ENCODE assay signal across 7 cellular contexts in the genomic region with DNA sequence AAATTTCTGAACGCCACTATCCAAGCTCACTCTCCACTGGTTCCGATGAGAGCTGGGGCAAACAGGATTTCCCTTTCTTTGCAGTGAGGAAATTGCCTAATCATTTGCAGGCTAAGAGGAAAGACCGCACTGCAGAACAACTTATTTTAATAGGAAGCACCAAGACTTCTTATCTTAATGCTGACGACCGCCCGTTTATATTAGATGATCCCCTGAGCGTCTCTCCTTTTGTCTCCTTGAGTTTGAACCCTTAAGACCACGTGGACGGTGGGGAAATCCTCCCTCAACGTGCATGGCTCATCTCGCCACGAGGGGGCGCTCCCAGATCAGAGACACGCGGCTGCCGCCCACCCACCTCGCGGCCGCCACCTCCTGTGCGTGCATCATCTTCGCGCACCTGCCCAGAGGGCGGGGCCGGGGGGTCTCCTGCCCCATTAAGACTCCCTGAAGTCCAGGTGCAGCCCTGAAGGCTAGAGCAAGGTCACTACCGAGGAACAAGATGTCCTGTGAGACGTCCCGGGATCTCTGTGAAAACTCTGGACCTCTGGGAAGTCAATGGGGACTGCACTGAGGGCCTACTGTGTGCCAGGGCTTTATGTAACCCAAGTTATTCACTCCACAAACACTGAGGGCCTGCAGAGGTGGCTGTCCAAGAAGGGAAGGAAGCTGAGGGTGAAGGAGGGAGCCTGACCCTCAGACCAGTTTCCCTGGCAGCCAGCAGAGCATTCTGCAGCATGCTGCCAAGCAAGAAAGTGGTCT. TPM values are rescaled to one million over a fixed set of nuclear protein-coding genes. Genes with fewer than 3 reads are reported as not detected.
A peak's percentile ranks its signal among the peaks of the same experiment; 100 is the strongest.
DNase-seq lines count a peak whose midpoint lies in the region; ATAC-seq and TF ChIP-seq lines count a peak whose summit lies in the region.

No MANE protein-coding gene starts in this region.

- H3K9me3 Mint-ChIP-seq in activated naive CD8-positive, alpha-beta T cell treated with anti-CD3 and anti-CD28 coated beads, Interleukin-2, amount 10 ng/mL, durations not matched to agents 7 days and 5 days: no peaks in the 10 kb centered on the region

- POLR2A ChIA-PET in activated naive CD8-positive, alpha-beta T cell treated with anti-CD3 and anti-CD28 coated beads, Interleukin-2, amount 10 ng/mL, durations not matched to agents 7 days and 5 days (lab: Charles Lee): no interaction called here

- H3K9me2 ChIP-seq in MM.1S (replicated peaks; ENCODE audit: insufficient read depth, low read length): no peaks in the 10 kb centered on the region

- peak overlapping the region; percentile 56 for H3K4me3 ChIP-seq in MM.1S (ENCODE audit: low read length)
- peak overlapping the region in 4 of 10 donors; percentile 5 to 22 (median 13) for H3K4me3 ChIP-seq in heart right ventricle
- H3K4me3 ChIP-seq in psoas muscle: peak overlapping the region; percentile 39
- H3K4me3 ChIP-seq in uterus: no peak overlapping the region

- H3K27ac Mint-ChIP-seq in activated naive CD8-positive, alpha-beta T cell treated with anti-CD3 and anti-CD28 coated beads, Interleukin-2, amount 10 ng/mL, durations not matched to agents 7 days and 5 days: no peak overlapping the region

- peak overlapping the region; percentile 41; the same call in 1 of the 2 replicates for H3K9ac ChIP-seq in MM.1S (ENCODE audit: low read length)

- H3K27ac ChIP-seq in MM.1S (ENCODE audit: low read length) (no peak overlapping the region), heart right ventricle (peak overlapping the region in 2 of 10 donors; percentile 16 to 69), psoas muscle (no peak overlapping the region), uterus (no peak overlapping the region)

- in situ Hi-C loops in GM13976 (cut with MboI; ENCODE audit: low sequenced_read_pairs, unreplicated experiment): no loop called here

- no peak for TF ChIP-seq POLR2A in uterus (IDR thresholded peaks at IDR 0.05)

- no peaks in the 10 kb centered on the region; the same call in 1 of the 2 replicates for H3K4me1 ChIP-seq in MM.1S (ENCODE audit: low read length)
- peaks cover 0 to 26% (median 10%) of the 10 kb centered on the region in 9 donors for H3K4me1 ChIP-seq in heart right ventricle
- H3K4me1 ChIP-seq in psoas muscle: peaks cover 7% of the 10 kb centered on the region
- H3K4me1 ChIP-seq in uterus: no peaks in the 10 kb centered on the region

- H3K9me3 ChIP-seq in MM.1S (replicated peaks; ENCODE audit: insufficient read depth, low read length): no peaks in the 10 kb centered on the region
- H3K9me3 ChIP-seq in heart right ventricle: no peaks in the 10 kb centered on the region
- H3K9me3 ChIP-seq in psoas muscle: no peaks in the 10 kb centered on the region
- no peaks in the 10 kb centered on the region for H3K9me3 ChIP-seq in uterus

- ATAC-seq in activated naive CD8-positive, alpha-beta T cell treated with anti-CD3 and anti-CD28 coated beads, Interleukin-2, amount 10 ng/mL, durations not matched to agents 7 days and 5 days (ENCODE audit: low read depth): peak; percentile 73
- ATAC-seq in heart right ventricle (peak; percentile 72 to 90 (median 80)), psoas muscle (peak; percentile 79 to 98 (median 90))

- peaks cover 31% of the 10 kb centered on the region for H3K27me3 Mint-ChIP-seq in activated naive CD8-positive, alpha-beta T cell treated with anti-CD3 and anti-CD28 coated beads, Interleukin-2, amount 10 ng/mL, durations not matched to agents 7 days and 5 days

- intact Hi-C loops in heart right ventricle (cut with DNase I) (loop anchor here (1.0 to 10.0 kb wide), 8 partner anchors 119 to 489 kb away; no protein-coding TSS in a partner anchor), psoas muscle (cut with DNase I) (loop anchor here (1.0 to 10.0 kb wide), 4 partner anchors 122 to 207 kb away; no protein-coding TSS in a partner anchor), uterus (cut with DNase I; ENCODE audit: low total_unique reads) (loop anchor here (5.0 kb wide), 1 partner anchor 207 kb away; no protein-coding TSS in a partner anchor)

- no peaks in the 10 kb centered on the region for H3K79me2 ChIP-seq in MM.1S (ENCODE audit: low read length)

- peak overlapping the region; percentile 94 for H2AFZ ChIP-seq in MM.1S (ENCODE audit: low read length)

- DNase-seq in GM13976 (ENCODE audit: low spot score): peak; percentile 85
- DNase-seq in MM.1S: peak; percentile 82
- peak; percentile 58 for DNase-seq in SW480 (ENCODE audit: low spot score)
- DNase-seq in activated naive CD8-positive, alpha-beta T cell treated with anti-CD3 and anti-CD28 coated beads, Interleukin-2, amount 10 ng/mL, durations not matched to agents 7 days and 5 days: peak; percentile 84
- DNase-seq in heart right ventricle: peak; percentile 71 to 75
- DNase-seq in psoas muscle: peak; percentile 79 to 86
- DNase-seq in uterus: peak; percentile 67 to 73

- WGBS in heart right ventricle, 2 donors: 4 to 5% methylated on average over 27 of the region's 27 CpGs
- 3 to 7% (median 5%) methylated on average over 27 of the region's 27 CpGs for WGBS in psoas muscle, 3 donors

- no peaks in the 10 kb centered on the region for H3K27me3 ChIP-seq in MM.1S (replicated peaks; ENCODE audit: insufficient read depth, low read length)
- H3K27me3 ChIP-seq in heart right ventricle: peaks cover 0 to 28% (median 6%) of the 10 kb centered on the region in 7 donors
- peaks cover 0 to 5% (median 0%) of the 10 kb centered on the region in 3 donors for H3K27me3 ChIP-seq in psoas muscle (ENCODE audit: insufficient read depth in 3 of 3, low read length in 2 of 3)
- H3K27me3 ChIP-seq in uterus: no peaks in the 10 kb centered on the region

- H3F3A ChIP-seq in MM.1S (ENCODE audit: insufficient read depth, low read length): no peaks in the 10 kb centered on the region

- H3K4me2 ChIP-seq in MM.1S (ENCODE audit: low read depth, low read length): peak overlapping the region; percentile 89

- TF ChIP-seq CTCF in GM13976 (IDR thresholded peaks at IDR 0.05; ENCODE audit: borderline replicate concordance, control extremely low read depth, extremely low read depth, insufficient read depth, missing control alignments) (peak; percentile 89), MM.1S (IDR thresholded peaks at IDR 0.05; ENCODE audit: low read length) (peak; percentile 96), heart right ventricle (IDR thresholded peaks at IDR 0.05) (peak; percentile 81 to 97 (median 94)), psoas muscle (IDR thresholded peaks at IDR 0.05) (peak; percentile 94), uterus (IDR thresholded peaks at IDR 0.05) (peak; percentile 78 to 92 (median 84))

- H3K36me3 Mint-ChIP-seq in activated naive CD8-positive, alpha-beta T cell treated with anti-CD3 and anti-CD28 coated beads, Interleukin-2, amount 10 ng/mL, durations not matched to agents 7 days and 5 days: no peaks in the 10 kb centered on the region

- H3K36me3 ChIP-seq in MM.1S (replicated peaks; ENCODE audit: insufficient read depth, low read length) (no peaks in the 10 kb centered on the region), heart right ventricle (no peaks in the 10 kb centered on the region), psoas muscle (ENCODE audit: insufficient read depth in 1 of 2, low read depth in 1 of 2) (no peaks in the 10 kb centered on the region), uterus (no peaks in the 10 kb centered on the region)

- H3K4me3 Mint-ChIP-seq in activated naive CD8-positive, alpha-beta T cell treated with anti-CD3 and anti-CD28 coated beads, Interleukin-2, amount 10 ng/mL, durations not matched to agents 7 days and 5 days: peak overlapping the region; percentile 65

- H4K20me1 ChIP-seq in MM.1S (ENCODE audit: insufficient read depth, low read length): no peaks in the 10 kb centered on the region

- H3K4me1 Mint-ChIP-seq in activated naive CD8-positive, alpha-beta T cell treated with anti-CD3 and anti-CD28 coated beads, Interleukin-2, amount 10 ng/mL, durations not matched to agents 7 days and 5 days: peaks cover 11% of the 10 kb centered on the region

RNA-seq across cellular contexts. Expression of gene PDYN, which starts 28.2 kb away (rescaled TPM):
- not detected for total RNA-seq in activated naive CD8-positive, alpha-beta T cell treated with anti-CD3 and anti-CD28 coated beads, Interleukin-2, amount 10 ng/mL, durations not matched to agents 7 days and 5 days
- total RNA-seq in heart right ventricle: not detected
- not detected for polyA plus RNA-seq in heart right ventricle
- total RNA-seq in psoas muscle: not detected
- polyA plus RNA-seq in psoas muscle: not detected
- not detected for total RNA-seq in uterus

Comparison
In these comparisons a context has a peak if more than half of its experiments do, and no peak if none do; other contexts are left out.
1. H3K4me3 ChIP-seq: peak in MM.1S (single experiment) and psoas muscle (single experiment); none in uterus (0 of 2).
2. Peak in every context shown above with its lines, with median percentiles within 50 percentile points of each other: DNase-seq, CTCF ChIP-seq and ATAC-seq.